Comparison of ENCODE assay signal across 29 cellular contexts in genomic region chr2:24222946-24223345, GRCh38. TPM values are rescaled to one million over a fixed set of nuclear protein-coding genes. Genes with fewer than 3 reads are reported as not detected.
"Had no signal": no experiment of that assay in that cellular context is flagged by ENCODE, and none has a peak within 500 bp of the region (broad histone marks: within the 10 kb centered on the region; RNA-seq: fewer than 3 reads in every experiment).

No MANE protein-coding gene starts in this region.

- H3K9me3 Mint-ChIP-seq: natural killer cell; nephron; neural progenitor cell; stimulated activated naive B cell treated with anti-CD40 and anti-IgM and Interleukin-4, amounts not matched to agents 10 μg/mL and 1 μg/mL and 100 μg/mL, for 72 hours; stimulated activated naive CD8-positive, alpha-beta T cell treated with anti-CD3 and anti-CD28 coated beads, Interleukin-15, Interleukin-2, amounts not matched to agents 100 ng/mL and 50 ng/mL, for 24 hours had no signal

- H3K27ac ChIP-seq: neural progenitor cell, ovary, parathyroid adenoma, psoas muscle, skin epidermis, spleen, stomach, thoracic aorta, thyroid gland, tibial nerve, upper lobe of left lung, vagina had no signal

- H3K27me3 ChIP-seq: neural progenitor cell, ovary, spleen, stomach, thyroid gland, tibial nerve, upper lobe of left lung, vagina had no signal

- H3K4me1 Mint-ChIP-seq: nephron; stimulated activated naive B cell treated with anti-CD40 and anti-IgM and Interleukin-4, amounts not matched to agents 10 μg/mL and 1 μg/mL and 100 μg/mL, for 72 hours had no signal

- H3K27ac Mint-ChIP-seq: natural killer cell; nephron; neural progenitor cell; progenitor cell of endocrine pancreas; stimulated activated naive CD8-positive, alpha-beta T cell treated with anti-CD3 and anti-CD28 coated beads, Interleukin-15, Interleukin-2, amounts not matched to agents 100 ng/mL and 50 ng/mL, for 24 hours had no signal

- H3K4me1 ChIP-seq: neural progenitor cell, parathyroid adenoma, psoas muscle, spleen, stomach, thyroid gland, tibial nerve, upper lobe of left lung, vagina had no signal

- H3K9me3 ChIP-seq: ovary, psoas muscle, spleen, stomach, thoracic aorta, thyroid gland, tibial nerve, upper lobe of left lung, vagina had no signal

- FAIRE-seq: urothelium cell line had no signal

- H2AFZ ChIP-seq: neural progenitor cell, parathyroid adenoma had no signal

- DNase-seq: natural killer cell; occipital lobe; ovary; psoas muscle; right cardiac atrium; spleen; stimulated activated CD4-positive, alpha-beta T cell treated with anti-CD3 and anti-CD28 coated beads, Interleukin-12 subunit alpha, Interleukin-12 subunit beta, amount 100 ng/mL, for 4 hours; stimulated activated CD4-positive, alpha-beta T cell treated with anti-CD3 and anti-CD28 coated beads, Interleukin-1b, Interleukin-23, amount 100 ng/mL, for 48 hours; stimulated activated CD4-positive, alpha-beta T cell treated with anti-CD3 and anti-CD28 coated beads, Interleukin-4, amount 100 ng/mL, for 1 hour; stimulated activated CD4-positive, alpha-beta T cell treated with anti-CD3 and anti-CD28 coated beads, Interleukin-4, amount 100 ng/mL, for 4 hours; stimulated activated CD8-positive, alpha-beta memory T cell treated with anti-CD3 and anti-CD28 coated beads, Interleukin-4, amount 100 ng/mL, for 48 hours; stimulated activated naive B cell treated with anti-CD40 and anti-IgM and Interleukin-4, amounts not matched to agents 10 μg/mL and 1 μg/mL and 100 μg/mL, for 72 hours; stimulated activated naive CD4-positive, alpha-beta T cell treated with Interleukin-2 at 50 U/mL for 16 hours; stomach; thyroid gland; trophoblast cell; upper lobe of left lung had no signal

- H3K4me2 ChIP-seq: neural progenitor cell, smooth muscle cell had no signal

- H3K4me3 ChIP-seq: neural progenitor cell, ovary, psoas muscle, skin epidermis, smooth muscle cell, spleen, stomach, thoracic aorta, thyroid gland, tibial nerve, upper lobe of left lung, vagina had no signal

- H3K36me3 ChIP-seq: neural progenitor cell, ovary had no signal

- H3K36me3 Mint-ChIP-seq: neural progenitor cell had no signal

- H3K27me3 Mint-ChIP-seq: progenitor cell of endocrine pancreas; stimulated activated naive B cell treated with anti-CD40 and anti-IgM and Interleukin-4, amounts not matched to agents 10 μg/mL and 1 μg/mL and 100 μg/mL, for 72 hours; stimulated activated naive CD8-positive, alpha-beta T cell treated with anti-CD3 and anti-CD28 coated beads, Interleukin-15, Interleukin-2, amounts not matched to agents 100 ng/mL and 50 ng/mL, for 24 hours had no signal

- H3K79me2 ChIP-seq: parathyroid adenoma had no signal

- H3K4me3 Mint-ChIP-seq: natural killer cell; nephron; neural progenitor cell; stimulated activated naive B cell treated with anti-CD40 and anti-IgM and Interleukin-4, amounts not matched to agents 10 μg/mL and 1 μg/mL and 100 μg/mL, for 72 hours; stimulated activated naive CD8-positive, alpha-beta T cell treated with anti-CD3 and anti-CD28 coated beads, Interleukin-15, Interleukin-2, amounts not matched to agents 100 ng/mL and 50 ng/mL, for 24 hours had no signal

- H3K9ac ChIP-seq: neural progenitor cell, parathyroid adenoma had no signal

- ATAC-seq: natural killer cell; psoas muscle; right cardiac atrium; sciatic nerve; stimulated activated naive B cell treated with anti-CD40 and anti-IgM and Interleukin-4, amounts not matched to agents 10 μg/mL and 1 μg/mL and 100 μg/mL, for 72 hours had no signal

RNA-seq across cellular contexts. Expression of gene FAM228A, which starts 48.1 kb away (rescaled TPM):
- total RNA-seq: smooth muscle cell had no signal
